In genomic region chr11:32005786-32006406, GRCh38 we compare ENCODE assay signal across 17 cellular contexts.
DNase-seq lines count a peak whose midpoint lies in the region; ATAC-seq and TF ChIP-seq lines count a peak whose summit lies in the region.
"Had no signal": no experiment of that assay in that cellular context is flagged by ENCODE, and none has a peak within 500 bp of the region (broad histone marks: within the 10 kb centered on the region; RNA-seq: fewer than 3 reads in every experiment).

No MANE protein-coding gene starts in this region.

- ATAC-seq in RWPE2 (ENCODE audit: low read depth) (peak; percentile 69), foreskin keratinocyte (peak; percentile 75), HG03095 (IDR thresholded peaks at IDR 0.05; ENCODE audit: unreplicated experiment) (no peak), GM21737 (IDR thresholded peaks at IDR 0.05; ENCODE audit: unreplicated experiment) (no peak), HG03354 (IDR thresholded peaks at IDR 0.05; ENCODE audit: poor library complexity, severe bottlenecking, unreplicated experiment) (no peak), GM19397 (IDR thresholded peaks at IDR 0.05; ENCODE audit: unreplicated experiment) (no peak)

- H3K4me3 ChIP-seq in AG10803 (ENCODE audit: low read length) = no peak overlapping the region
- no peak overlapping the region for H3K4me3 ChIP-seq in RWPE2 (ENCODE audit: severe bottlenecking)
- H3K4me3 ChIP-seq: vagina had no signal

- DNase-seq in AG10803 (ENCODE audit: low read depth) (peak; percentile 11), HS-5 (ENCODE audit: low read depth) (peak; percentile 58), RWPE2 (ENCODE audit: low spot score) (no peak), foreskin keratinocyte (peak; percentile 9 to 25)
- DNase-seq: activated CD4-positive, alpha-beta T cell treated with anti-CD3 and anti-CD28 coated beads for 1 hour; activated CD8-positive, alpha-beta memory T cell treated with anti-CD3 and anti-CD28 coated beads, Interleukin-2, amount 50 U/mL, for 48 hours; activated naive CD4-positive, alpha-beta T cell treated with Interleukin-2 at 50 U/mL for 16 hours; dermis blood vessel endothelial cell; H7; left cardiac atrium; NCI-H2107; SHP77 treated with DMSO at 0.1 percent for 48 hours had no signal

- no peaks in the 10 kb centered on the region for H3K9me3 ChIP-seq in RWPE2 (ENCODE audit: severe bottlenecking)
- H3K9me3 ChIP-seq: vagina had no signal

- no peak overlapping the region for H3K27ac ChIP-seq in RWPE2 (ENCODE audit: poor library complexity, severe bottlenecking)
- H3K27ac ChIP-seq in foreskin keratinocyte = no peak overlapping the region
- H3K27ac ChIP-seq: vagina had no signal

- H3K27me3 ChIP-seq in RWPE2 (ENCODE audit: insufficient read depth, poor library complexity, severe bottlenecking) (peaks cover 11% of the 10 kb centered on the region), foreskin keratinocyte (peaks cover 30% of the 10 kb centered on the region)
- H3K27me3 ChIP-seq: vagina had no signal

- TF ChIP-seq CTCF in AG10803 (conservative IDR thresholded peaks at IDR 0.05; ENCODE audit: low read length) = no peak
- TF ChIP-seq CTCF in RWPE2 (IDR thresholded peaks at IDR 0.05; ENCODE audit: poor library complexity, severe bottlenecking) = no peak
- TF ChIP-seq CTCF in foreskin keratinocyte (conservative IDR thresholded peaks at IDR 0.05) = no peak

- H3K4me1 ChIP-seq in RWPE2 (ENCODE audit: insufficient read depth, poor library complexity, severe bottlenecking) = no peaks in the 10 kb centered on the region
- no peaks in the 10 kb centered on the region for H3K4me1 ChIP-seq in foreskin keratinocyte
- H3K4me1 ChIP-seq: vagina had no signal

- H3K36me3 ChIP-seq in RWPE2 (ENCODE audit: low read depth) = no peaks in the 10 kb centered on the region
- H3K36me3 ChIP-seq: vagina had no signal

Comparison
In these comparisons a context has a peak if more than half of its experiments do, and no peak if none do; other contexts are left out.
1. ATAC-seq: peak in RWPE2 (single experiment) and foreskin keratinocyte (single experiment); none in HG03095 (single experiment), GM21737 (single experiment), HG03354 (single experiment) and GM19397 (single experiment).